In genomic region chr14:104865069-104865630, GRCh38 we compare ENCODE assay signal across 8 cellular contexts. TPM values are rescaled to one million over a fixed set of nuclear protein-coding genes. Genes with fewer than 3 reads are reported as not detected.
DNase-seq lines count a peak whose midpoint lies in the region; TF ChIP-seq lines count a peak whose summit lies in the region.

TSS of gene CEP170B (plus strand) at chr14:104865268. CDS start at chr14:104868451, 3,183 bp downstream.

- DNase-seq in AG10803 (ENCODE audit: low read depth) (peak; percentile 52), HFFc6 (no peak), UCSD-AML1 (lab: John Stamatoyannopoulos, UW; ENCODE audit: unreplicated experiment) (peak; percentile 40), choroid plexus epithelial cell (ENCODE audit: low read depth) (peak; percentile 29), kidney tubule cell (ENCODE audit: low spot score) (peak; percentile 68), NCI-H1436 treated with DMSO at 0.1 percent for 48 hours (lab: John Stamatoyannopoulos, UW) (no peak), AML-193 (lab: John Stamatoyannopoulos, UW) (no peak)
- peak; percentile 44 to 50 for DNase-seq in stimulated activated CD4-positive, alpha-beta T cell treated with anti-CD3 and anti-CD28 coated beads, Interleukin-2, amount 100 ng/mL, for 24 hours

- no peak for TF ChIP-seq CTCF in AG10803 (conservative IDR thresholded peaks at IDR 0.05; ENCODE audit: low read length)
- TF ChIP-seq CTCF in HFFc6 (IDR thresholded peaks at IDR 0.05) = no peak
- TF ChIP-seq CTCF in choroid plexus epithelial cell (conservative IDR thresholded peaks at IDR 0.05; ENCODE audit: low read depth, low read length) = no peak

- H3K27ac Mint-ChIP-seq in HFFc6 = peak within 1 kb of the TSS; percentile 81

- peaks cover 4% of the 10 kb centered on the region; the same call in 1 of the 2 replicates for H3K27me3 Mint-ChIP-seq in HFFc6 (ENCODE audit: insufficient read depth)

- H3K9me3 Mint-ChIP-seq in HFFc6 = no peaks in the 10 kb centered on the region

- H3K4me3 ChIP-seq in AG10803 (ENCODE audit: low read length) (peak within 1 kb of the TSS; percentile 73), choroid plexus epithelial cell (ENCODE audit: low read depth, low read length) (peak within 1 kb of the TSS; percentile 71)

- H3K4me3 Mint-ChIP-seq in HFFc6 = peak within 1 kb of the TSS; percentile 89

- no peaks in the 10 kb centered on the region for H3K36me3 Mint-ChIP-seq in HFFc6 (ENCODE audit: low read depth)

- peaks cover 15% of the 10 kb centered on the region for H3K4me1 Mint-ChIP-seq in HFFc6 (ENCODE audit: low read depth)

RNA-seq across cellular contexts. Expression of gene CEP170B, which starts in this region (rescaled TPM):
- 10 to 100 TPM; 29.9 to 34.9 (median 32.0) TPM for total RNA-seq in HFFc6 (2021; fragmentation: NEBNext Ultra II Directional; extraction: Animal tissue kit (Norgen Biotek cat#: 25700))

Comparison
In these comparisons a context has a peak if more than half of its experiments do, and no peak if none do; other contexts are left out.
1. DNase-seq: peak in AG10803 (single experiment), UCSD-AML1 (single experiment), choroid plexus epithelial cell (single experiment), kidney tubule cell (single experiment) and stimulated activated CD4-positive, alpha-beta T cell treated with anti-CD3 and anti-CD28 coated beads, Interleukin-2, amount 100 ng/mL, for 24 hours (2 of 2); none in HFFc6 (single experiment), NCI-H1436 treated with DMSO at 0.1 percent for 48 hours (single experiment) and AML-193 (0 of 2).